Comparison of ENCODE assay signal across 1 cellular context in genomic region chr11:33303541-33303940, GRCh38.
TF ChIP-seq lines count a peak whose summit lies in the region.

No MANE protein-coding gene starts in this region.

TF ChIP-seq in WTC11, 78 proteins besides CTCF, POLR2A, EP300 and RAD21 (continued from another document):
- TF ChIP-seq ZMAT4 (CRISPR knock-in tag; IDR thresholded peaks at IDR 0.05) = no peak
- TF ChIP-seq RELA (CRISPR knock-in tag; IDR thresholded peaks at IDR 0.05; ENCODE audit: borderline replicate concordance) = no peak
- no peak for TF ChIP-seq ZNF281 (CRISPR knock-in tag; IDR thresholded peaks at IDR 0.05)
- no peak for TF ChIP-seq KAT7 (CRISPR knock-in tag; IDR thresholded peaks at IDR 0.05; ENCODE audit: borderline replicate concordance)
- TF ChIP-seq ZNF138 (CRISPR knock-in tag; conservative IDR thresholded peaks at IDR 0.05) = no peak
- no peak for TF ChIP-seq HMGXB4 (CRISPR knock-in tag; IDR thresholded peaks at IDR 0.05)
- no peak for TF ChIP-seq NFYB (CRISPR knock-in tag; conservative IDR thresholded peaks at IDR 0.05; ENCODE audit: low read depth)
- TF ChIP-seq FOXP1 (CRISPR knock-in tag; IDR thresholded peaks at IDR 0.05; ENCODE audit: borderline replicate concordance) = no peak
- TF ChIP-seq JAZF1 (CRISPR knock-in tag; IDR thresholded peaks at IDR 0.05) = no peak
TF ChIP-seq in WTC11: peak in this region for 0.
